ENCODE assay signal across 8 cellular contexts in the genomic region with DNA sequence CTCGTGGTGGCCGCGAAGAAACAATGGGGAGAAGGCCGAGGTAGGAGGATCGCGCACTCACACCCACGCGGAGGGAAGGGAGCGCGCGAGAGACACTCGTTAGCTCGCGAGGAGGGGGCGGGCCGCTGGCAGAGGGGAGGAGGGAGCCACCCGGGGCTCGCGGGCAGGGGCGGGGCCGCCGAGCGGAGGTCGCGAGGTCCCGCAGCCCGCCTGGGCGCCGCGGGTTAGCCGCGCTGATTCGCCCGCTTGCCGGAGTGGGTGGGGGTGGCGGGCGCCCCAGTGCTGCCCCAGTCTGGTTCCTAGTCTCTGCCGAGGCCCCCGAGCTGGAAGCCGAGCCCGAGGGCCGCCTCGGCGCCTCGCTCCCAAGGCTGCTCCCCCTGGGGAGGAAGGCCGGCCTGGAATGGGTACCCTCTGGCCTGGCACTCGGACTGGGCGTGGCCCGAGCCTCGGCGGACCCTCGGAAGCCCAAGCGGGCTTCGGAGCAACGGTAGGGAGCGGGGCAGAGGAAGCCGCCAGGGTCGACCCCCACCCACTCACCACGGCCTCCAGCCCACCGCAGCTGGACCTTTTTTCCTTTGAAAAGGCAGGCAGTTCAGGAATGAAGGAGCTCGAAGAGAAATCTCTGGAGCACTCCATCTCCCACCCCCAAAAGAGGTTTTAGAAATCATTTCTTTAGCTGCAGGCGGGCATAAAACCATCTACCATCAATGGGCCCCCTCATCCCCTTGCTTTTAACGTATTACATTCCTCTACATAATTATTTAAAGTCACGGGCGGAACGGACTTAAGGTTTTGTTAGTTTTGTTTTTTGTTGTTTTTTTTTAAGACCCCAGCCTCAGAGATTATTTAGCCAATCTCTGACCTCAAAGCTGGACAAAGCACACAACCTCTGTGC. TPM values are rescaled to one million over a fixed set of nuclear protein-coding genes. Genes with fewer than 3 reads are reported as not detected.
DNase-seq lines count a peak whose midpoint lies in the region; TF ChIP-seq lines count a peak whose summit lies in the region.

No MANE protein-coding gene starts in this region.

- no peaks in the 10 kb centered on the region for H3K27me3 ChIP-seq in GM06990 (replicated peaks; ENCODE audit: control insufficient read depth, insufficient read depth, low read length)
- H3K27me3 ChIP-seq in rectal smooth muscle tissue (ENCODE audit: control insufficient read depth, insufficient read depth, low read length), result no peaks in the 10 kb centered on the region
- H3K27me3 ChIP-seq in uterus, result no peaks in the 10 kb centered on the region

- peak overlapping the region; percentile 79 for H3K27ac ChIP-seq in rectal smooth muscle tissue (ENCODE audit: low read depth, low read length)
- peak overlapping the region; percentile 91 to 92 for H3K27ac ChIP-seq in uterus

- H3K4me1 ChIP-seq in rectal smooth muscle tissue (ENCODE audit: control insufficient read depth, insufficient read depth, low read length), result peaks cover 8% of the 10 kb centered on the region
- H3K4me1 ChIP-seq in uterus, result no peaks in the 10 kb centered on the region

- no peaks in the 10 kb centered on the region for H3K9me3 ChIP-seq in uterus

- peaks cover 2% of the 10 kb centered on the region for H3K36me3 Mint-ChIP-seq in T-helper 2 cell treated with Interferon-gamma antibody and Interleukin-4, amounts not matched to agents 5 μg/mL and 100 μg/mL, for 36 hours (ENCODE audit: low read depth)

- peak overlapping the region; percentile 86 for H3K4me3 ChIP-seq in GM06990 (replicated peaks; ENCODE audit: low read depth, low read length)
- H3K4me3 ChIP-seq in HFF-Myc (replicated peaks; ENCODE audit: low read depth, low read length), result peak overlapping the region; percentile 88
- peak overlapping the region; percentile 83 for H3K4me3 ChIP-seq in rectal smooth muscle tissue (ENCODE audit: low read length)
- H3K4me3 ChIP-seq in uterus, result peak overlapping the region; percentile 63 to 88

- H3K9me3 Mint-ChIP-seq in T-helper 2 cell treated with Interferon-gamma antibody and Interleukin-4, amounts not matched to agents 5 μg/mL and 100 μg/mL, for 36 hours, result no peaks in the 10 kb centered on the region

- peak overlapping the region; percentile 87 for H3K27ac Mint-ChIP-seq in T-helper 2 cell treated with Interferon-gamma antibody and Interleukin-4, amounts not matched to agents 5 μg/mL and 100 μg/mL, for 36 hours

- H3K4me1 Mint-ChIP-seq in T-helper 2 cell treated with Interferon-gamma antibody and Interleukin-4, amounts not matched to agents 5 μg/mL and 100 μg/mL, for 36 hours (ENCODE audit: low read depth), result peaks cover 27% of the 10 kb centered on the region

- peaks cover 5% of the 10 kb centered on the region for H3K27me3 Mint-ChIP-seq in T-helper 2 cell treated with Interferon-gamma antibody and Interleukin-4, amounts not matched to agents 5 μg/mL and 100 μg/mL, for 36 hours (ENCODE audit: low read depth)

- peak overlapping the region; percentile 63 for H3K4me3 Mint-ChIP-seq in T-helper 2 cell treated with Interferon-gamma antibody and Interleukin-4, amounts not matched to agents 5 μg/mL and 100 μg/mL, for 36 hours

- peak overlapping the region; percentile 78 for H3K9ac ChIP-seq in rectal smooth muscle tissue (ENCODE audit: low read length)

- H3K36me3 ChIP-seq in GM06990 (ENCODE audit: control insufficient read depth, insufficient read depth, low read length), result no peaks in the 10 kb centered on the region
- no peaks in the 10 kb centered on the region for H3K36me3 ChIP-seq in rectal smooth muscle tissue (ENCODE audit: control insufficient read depth, insufficient read depth, low read length)
- no peaks in the 10 kb centered on the region for H3K36me3 ChIP-seq in uterus

- TF ChIP-seq POLR2A in uterus (IDR thresholded peaks at IDR 0.05), result peak; percentile 32 to 66

- DNase-seq in GM06990 (ENCODE audit: extremely low read depth, insufficient read length) (peak; percentile 91), HFF-Myc (ENCODE audit: extremely low read depth, low read depth) (peak; percentile 42), NCI-H1092 treated with DMSO at 0.1 percent for 48 hours (lab: John Stamatoyannopoulos, UW) (peak; percentile 71), anterior cingulate cortex (lab: John Stamatoyannopoulos, UW) (peak in 54 of 58 donors; percentile 43 to 90 (median 79)), hepatic stellate cell (ENCODE audit: low spot score) (peak; percentile 82), uterus (peak; percentile 85 to 87)
- DNase-seq in T-helper 2 cell treated with Interferon-gamma antibody and Interleukin-4, amounts not matched to agents 5 μg/mL and 100 μg/mL, for 36 hours (ENCODE audit: low spot score), result peak; percentile 87

- intact Hi-C loops in uterus (cut with DNase I; ENCODE audit: low total_unique reads), result no loop called here

- TF ChIP-seq CTCF in GM06990 (IDR thresholded peaks at IDR 0.05; ENCODE audit: insufficient read depth, low read length, poor library complexity, severe bottlenecking), result no peak
- TF ChIP-seq CTCF in HFF-Myc (IDR thresholded peaks at IDR 0.05; ENCODE audit: low read depth, low read length, missing control alignments), result no peak
- no peak for TF ChIP-seq CTCF in uterus (IDR thresholded peaks at IDR 0.05)

RNA-seq across cellular contexts. Expression of a gene that starts 0.7 kb away (rescaled TPM):
- 100 to 1,000 TPM; 105 to 138 (median 127) TPM for total RNA-seq in uterus

RNA-seq across cellular contexts. Expression of a gene that starts 48.6 kb away (rescaled TPM):
- total RNA-seq in uterus, result 100 to 1,000 TPM in 1 of 4 donors, 10 to 100 TPM in 1, 1 to 10 TPM in 2; 1.8 to 125 (median 9.6) TPM

Comparison
In these comparisons a context has a peak if more than half of its experiments do, and no peak if none do; other contexts are left out.
1. Peak in every context shown above with its lines: DNase-seq, H3K4me3 ChIP-seq and H3K27ac ChIP-seq.